Comparison of ENCODE assay signal across 22 cellular contexts in the genomic region with DNA sequence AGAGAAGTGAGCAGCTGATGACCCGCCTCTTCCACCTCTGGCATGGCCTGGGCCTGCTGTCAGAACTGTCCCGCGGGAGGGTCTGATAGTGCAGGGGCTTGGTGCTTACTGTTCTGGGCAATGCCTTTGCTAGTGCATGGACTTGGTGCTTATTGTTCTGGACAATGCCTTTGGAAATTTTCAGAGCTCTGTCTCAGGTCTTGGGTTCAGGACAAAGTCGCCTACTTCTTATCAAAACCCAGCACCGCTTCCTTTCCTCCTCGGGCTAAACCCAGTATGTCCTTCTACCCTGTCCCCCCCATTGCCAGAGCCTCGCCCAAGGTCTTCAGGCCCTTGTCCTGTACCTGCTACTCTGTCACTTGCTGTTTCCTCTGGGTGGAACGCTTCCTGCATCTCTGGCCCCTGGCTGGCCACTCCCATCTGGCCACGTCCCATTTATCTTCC.
"Had no signal": no experiment of that assay in that cellular context is flagged by ENCODE, and none has a peak within 500 bp of the region (broad histone marks: within the 10 kb centered on the region; RNA-seq: fewer than 3 reads in every experiment).

No MANE protein-coding gene starts in this region.

- H3K27ac ChIP-seq: dorsolateral prefrontal cortex, gastrocnemius medialis, pancreas, stomach, thyroid gland had no signal

- DNase-seq: central memory CD4-positive, alpha-beta T cell; dorsolateral prefrontal cortex; effector CD4-positive, alpha-beta T cell; gastrocnemius medialis; hypothalamus; immature natural killer cell; islet precursor cell; kidney glomerular epithelial cell; mesenchymal stem cell; midbrain; naive thymus-derived CD4-positive, alpha-beta T cell; occipital lobe; pancreas; retina; stimulated activated CD4-positive, alpha-beta T cell treated with anti-CD3 and anti-CD28 coated beads, Interleukin-2, amount 100 ng/mL, for 24 hours; stimulated activated CD4-positive, alpha-beta T cell treated with anti-CD3 and anti-CD28 coated beads, Interleukin-4, amount 100 ng/mL, for 24 hours; stimulated activated naive CD4-positive, alpha-beta T cell treated with Interleukin-2 at 50 U/mL for 16 hours; stomach; thyroid gland had no signal

- H3K4me1 ChIP-seq: pancreas had no signal

- ATAC-seq: gastrocnemius medialis; naive thymus-derived CD4-positive, alpha-beta T cell; pancreas; sciatic nerve; stimulated activated effector memory CD8-positive, alpha-beta T cell treated with anti-CD3 and anti-CD28 coated beads, Interleukin-12 subunit alpha, Interleukin-12 subunit beta, amount 100 ng/mL, for 72 hours had no signal

- H3K27me3 ChIP-seq: dorsolateral prefrontal cortex, gastrocnemius medialis, pancreas, thyroid gland had no signal

- H3K4me3 ChIP-seq: dorsolateral prefrontal cortex, gastrocnemius medialis, pancreas, smooth muscle cell, stomach, thyroid gland had no signal

- H3K36me3 ChIP-seq: gastrocnemius medialis, pancreas, stomach, thyroid gland had no signal

- H3K9me3 ChIP-seq: gastrocnemius medialis, pancreas, stomach, thyroid gland had no signal
